1 cellular context compared by ENCODE assay signal in genomic region chr19:10878253-10878652, GRCh38.
TF ChIP-seq lines count a peak whose summit lies in the region.

No MANE protein-coding gene starts in this region.

TF ChIP-seq in H1, 55 proteins besides CTCF, POLR2A, EP300 and RAD21:
- no peak for TF ChIP-seq TCF12 (IDR thresholded peaks at IDR 0.05; ENCODE audit: low read depth, low read length)
- no peak for TF ChIP-seq ATF2 (IDR thresholded peaks at IDR 0.05; ENCODE audit: low read length)
- no peak for TF ChIP-seq KDM1A (IDR thresholded peaks at IDR 0.05; ENCODE audit: borderline replicate concordance, low read length)
- TF ChIP-seq EGR1 (IDR thresholded peaks at IDR 0.05; ENCODE audit: borderline replicate concordance, low read depth, low read length) = no peak
- no peak for TF ChIP-seq CTBP2 (IDR thresholded peaks at IDR 0.05; ENCODE audit: borderline replicate concordance, insufficient read depth, insufficient read length, low read length)
- no peak for TF ChIP-seq POU5F1 (IDR thresholded peaks at IDR 0.05; ENCODE audit: low read depth, low read length)
- TF ChIP-seq RXRA (IDR thresholded peaks at IDR 0.05; ENCODE audit: insufficient read depth, low read depth, low read length) = no peak
- no peak for TF ChIP-seq CHD7 (IDR thresholded peaks at IDR 0.05; ENCODE audit: insufficient replicate concordance, low read length)
- TF ChIP-seq SP4 (IDR thresholded peaks at IDR 0.05; ENCODE audit: low read length) = no peak
- TF ChIP-seq FOSL1 (IDR thresholded peaks at IDR 0.05; ENCODE audit: insufficient read depth, low read depth, low read length) = no peak
- no peak for TF ChIP-seq TBP (IDR thresholded peaks at IDR 0.05; ENCODE audit: low read depth, low read length)
- no peak for TF ChIP-seq GTF2F1 (IDR thresholded peaks at IDR 0.05; ENCODE audit: borderline replicate concordance, low read depth, low read length)
- TF ChIP-seq MAX (IDR thresholded peaks at IDR 0.05) = no peak
- no peak for TF ChIP-seq RFX5 (IDR thresholded peaks at IDR 0.05; ENCODE audit: borderline replicate concordance, low read depth, low read length)
- no peak for TF ChIP-seq RBBP5 (IDR thresholded peaks at IDR 0.05; ENCODE audit: borderline replicate concordance, low read depth, low read length)
- TF ChIP-seq BCL11A (IDR thresholded peaks at IDR 0.05; ENCODE audit: low read depth in 2 of 2, low read length in 2 of 2) = no peak
- no peak for TF ChIP-seq POLR2AphosphoS5 (IDR thresholded peaks at IDR 0.05; ENCODE audit: low read depth, low read length)
- no peak for TF ChIP-seq HDAC6 (IDR thresholded peaks at IDR 0.05; ENCODE audit: low read depth, low read length)
